In genomic region chr16:84423416-84423837, GRCh38 we compare ENCODE assay signal across 9 cellular contexts. TPM values are rescaled to one million over a fixed set of nuclear protein-coding genes. Genes with fewer than 3 reads are reported as not detected.
DNase-seq lines count a peak whose midpoint lies in the region; ATAC-seq and TF ChIP-seq lines count a peak whose summit lies in the region.
"Had no signal": no experiment of that assay in that cellular context is flagged by ENCODE, and none has a peak within 500 bp of the region (broad histone marks: within the 10 kb centered on the region; RNA-seq: fewer than 3 reads in every experiment).

No MANE protein-coding gene starts in this region.

- no peaks in the 10 kb centered on the region for H4K20me1 ChIP-seq in HCT116 (ENCODE audit: insufficient read depth)

- no peak for TF ChIP-seq POLR2A in HCT116 (IDR thresholded peaks at IDR 0.05; ENCODE audit: borderline replicate concordance, extremely low read depth, insufficient read depth, insufficient read length)

- H3K4me3 ChIP-seq in HCT116 (replicated peaks in 1 of 2; ENCODE audit: low read depth in 1 of 2, low read length in 2 of 2) = no peak overlapping the region

- TF ChIP-seq CTCF in HCT116 (IDR thresholded peaks at IDR 0.05 in 2 of 3, conservative IDR thresholded peaks at IDR 0.05 in 1 of 3; ENCODE audit: borderline replicate concordance in 1 of 3, insufficient read depth in 1 of 3, low read depth in 2 of 3, low read length in 2 of 3) = no peak; a peak in 1 of 6 replicates

- peak; percentile 25 to 41 for DNase-seq in AML-193 (lab: John Stamatoyannopoulos, UW)
- DNase-seq in HCT116 (ENCODE audit: low read depth, low spot score) = peak; percentile 80
- peak; percentile 8 for DNase-seq in SHP77 treated with DMSO at 0.1 percent for 48 hours (lab: John Stamatoyannopoulos, UW)
- peak; percentile 50 for DNase-seq in germinal center (ENCODE audit: low spot score)
- no peak for DNase-seq in activated effector memory CD4-positive, alpha-beta T cell treated with anti-CD3 and anti-CD28 coated beads, Interleukin-2, amount 50 U/mL, for 16 hours

- TF ChIP-seq RAD21 in HCT116 (IDR thresholded peaks at IDR 0.05; ENCODE audit: low read depth) = no peak

- RAD21 ChIA-PET in HCT116 (lab: Charles Lee; ENCODE audit: low non-redundant PET in 1 of 2, low total read pairs in 2 of 2, uncharacterized antibody in 2 of 2, unreplicated experiment in 2 of 2) = no interaction called here

- peak overlapping the region; percentile 11; the same call in 1 of the 2 replicates for H3K4me2 ChIP-seq in HCT116 (ENCODE audit: low read length)

- no peaks in the 10 kb centered on the region for H3K9me3 ChIP-seq in HCT116 (ENCODE audit: control insufficient read depth in 1 of 2, insufficient read depth in 1 of 2, low read depth in 1 of 2, low read length in 2 of 2)

- intact Hi-C loops in HCT116 (cut with micrococcal nuclease) = no loop called here

- H3K27me3 ChIP-seq in HCT116 (ENCODE audit: insufficient read depth, low read length) = no peaks in the 10 kb centered on the region

- H3K9ac ChIP-seq in HCT116 (ENCODE audit: low read length) = no peak overlapping the region

- 0 out of 2 replicates have a peak, but pooled peaks cover 5% of the 10 kb centered on the region for H3K9me2 ChIP-seq in HCT116 (ENCODE audit: insufficient read depth)

- H3K4me1 ChIP-seq in HCT116 (ENCODE audit: control insufficient read depth in 1 of 2, insufficient read depth in 2 of 2, low read length in 2 of 2) = peaks cover 0 to 6% of the 10 kb centered on the region in 2 experiments; a peak in 1 of 4 replicates

- CTCF ChIA-PET in HCT116 (lab: Charles Lee) = no interaction called here

- H3K27ac ChIP-seq in HCT116 (ENCODE audit: low read depth, low read length) = peak overlapping the region; percentile 14; the same call in 1 of the 2 replicates

- POLR2A ChIA-PET in HCT116 (lab: Charles Lee) = no interaction called here

- ATAC-seq in HCT116 = peak; percentile 95
- ATAC-seq in HG03354 (IDR thresholded peaks at IDR 0.05; ENCODE audit: poor library complexity, severe bottlenecking, unreplicated experiment) = no peak
- no peak for ATAC-seq in HG03521 (IDR thresholded peaks at IDR 0.05; ENCODE audit: unreplicated experiment)
- ATAC-seq in HG03342 (IDR thresholded peaks at IDR 0.05; ENCODE audit: unreplicated experiment) = no peak

- H3K36me3 ChIP-seq in HCT116 (ENCODE audit: control insufficient read depth in 1 of 2, insufficient read depth in 2 of 2, low read length in 2 of 2) = no peaks in the 10 kb centered on the region

- H2AFZ ChIP-seq in HCT116 (ENCODE audit: low read depth, low read length, poor library complexity, severe bottlenecking) = no peak overlapping the region

- no TSS peak for BruUV-seq in HCT116 (replicated peaks; lab: Mats Ljungman, UMichigan)

- H3K79me2 ChIP-seq in HCT116 (ENCODE audit: insufficient read depth, low read length) = no peaks in the 10 kb centered on the region

TF ChIP-seq in HCT116, 20 proteins besides CTCF, POLR2A, EP300 and RAD21:
- TF ChIP-seq EGR1 (IDR thresholded peaks at IDR 0.05; ENCODE audit: low read depth) (0 out of 2 replicates have a peak, but pooled peaks have one; percentile 27), SP1 (IDR thresholded peaks at IDR 0.05; ENCODE audit: low read depth) (peak; percentile 72), ZNF274 (IDR thresholded peaks at IDR 0.05; ENCODE audit: low read depth, low read length) (no peak), REST (IDR thresholded peaks at IDR 0.05; ENCODE audit: low read depth) (no peak), ZFX (IDR thresholded peaks at IDR 0.05) (no peak), SRF (IDR thresholded peaks at IDR 0.05; ENCODE audit: low read depth) (no peak), TCF7L2 (IDR thresholded peaks at IDR 0.05; ENCODE audit: borderline replicate concordance, extremely low read depth, insufficient read depth, insufficient read length) (no peak), JUND (IDR thresholded peaks at IDR 0.05) (no peak), MAX (IDR thresholded peaks at IDR 0.05) (no peak), CEBPB (IDR thresholded peaks at IDR 0.05; ENCODE audit: low read depth) (no peak), SIN3A (IDR thresholded peaks at IDR 0.05; ENCODE audit: low read depth) (no peak), FOSL1 (IDR thresholded peaks at IDR 0.05; ENCODE audit: low read depth) (no peak), EZH2 (IDR thresholded peaks at IDR 0.05) (no peak), POLR2AphosphoS5 (IDR thresholded peaks at IDR 0.05; ENCODE audit: low read depth, low read length) (no peak), YY1 (IDR thresholded peaks at IDR 0.05; ENCODE audit: extremely low read depth, insufficient replicate concordance, low read depth, low read length) (peak; percentile 93), EZH2phosphoT487 (IDR thresholded peaks at IDR 0.05; ENCODE audit: borderline replicate concordance) (no peak), ELF1 (IDR thresholded peaks at IDR 0.05; ENCODE audit: borderline replicate concordance, low read depth) (peak; percentile 98), CBX3 (IDR thresholded peaks at IDR 0.05; ENCODE audit: low read depth) (peak; percentile 50; the same call in 1 of the 2 replicates), ATF3 (IDR thresholded peaks at IDR 0.05) (no peak)
- TF ChIP-seq, protein P1, sequence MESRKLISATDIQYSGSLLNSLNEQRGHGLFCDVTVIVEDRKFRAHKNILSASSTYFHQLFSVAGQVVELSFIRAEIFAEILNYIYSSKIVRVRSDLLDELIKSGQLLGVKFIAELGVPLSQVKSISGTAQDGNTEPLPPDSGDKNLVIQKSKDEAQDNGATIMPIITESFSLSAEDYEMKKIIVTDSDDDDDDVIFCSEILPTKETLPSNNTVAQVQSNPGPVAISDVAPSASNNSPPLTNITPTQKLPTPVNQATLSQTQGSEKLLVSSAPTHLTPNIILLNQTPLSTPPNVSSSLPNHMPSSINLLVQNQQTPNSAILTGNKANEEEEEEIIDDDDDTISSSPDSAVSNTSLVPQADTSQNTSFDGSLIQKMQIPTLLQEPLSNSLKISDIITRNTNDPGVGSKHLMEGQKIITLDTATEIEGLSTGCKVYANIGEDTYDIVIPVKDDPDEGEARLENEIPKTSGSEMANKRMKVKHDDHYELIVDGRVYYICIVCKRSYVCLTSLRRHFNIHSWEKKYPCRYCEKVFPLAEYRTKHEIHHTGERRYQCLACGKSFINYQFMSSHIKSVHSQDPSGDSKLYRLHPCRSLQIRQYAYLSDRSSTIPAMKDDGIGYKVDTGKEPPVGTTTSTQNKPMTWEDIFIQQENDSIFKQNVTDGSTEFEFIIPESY (IDR thresholded peaks at IDR 0.05; ENCODE audit: extremely low read depth, insufficient replicate concordance, low read length) = no peak

RNA-seq across cellular contexts. Expression of gene ATP2C2, which starts 55.1 kb away (rescaled TPM):
- 20.3 TPM for total RNA-seq in HCT116 (2021; ENCODE audit: unreplicated experiment)
- polyA plus RNA-seq in HCT116 (2012) = 28.2 and 40.5 TPM in 2 replicates
- total RNA-seq: T-helper 1 cell treated with Interleukin-12 subunit alpha and Interleukin-12 subunit beta and Interleukin-4 antibody, amounts not matched to agents 30 ng/mL and 1 ng/mL, for 36 hours had no signal
